Comparison of ENCODE assay signal across 1 cellular context in the genomic region with DNA sequence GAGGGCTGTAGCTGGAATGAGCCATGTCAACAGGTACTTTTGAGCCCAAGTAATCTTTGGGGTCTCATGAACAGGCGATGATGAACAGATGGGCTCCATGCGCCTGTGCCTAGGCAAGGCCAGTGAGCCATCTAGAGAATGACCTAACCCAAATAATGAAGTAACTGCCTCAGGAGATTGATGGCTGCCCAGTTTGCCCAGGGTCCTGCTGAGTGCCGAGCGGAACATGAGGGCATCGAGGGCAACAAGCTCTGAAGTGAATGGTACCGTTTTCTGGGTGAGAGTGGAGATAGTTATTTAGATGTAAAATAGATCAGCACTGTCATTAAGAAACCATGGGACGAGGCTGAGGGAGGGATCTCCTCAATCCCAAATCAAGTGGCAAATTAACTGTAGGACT.
TF ChIP-seq lines count a peak whose summit lies in the region.

No MANE protein-coding gene starts in this region.

TF ChIP-seq in GM12878, 131 proteins besides CTCF, POLR2A, EP300 and RAD21:
- TF ChIP-seq, protein P1, sequence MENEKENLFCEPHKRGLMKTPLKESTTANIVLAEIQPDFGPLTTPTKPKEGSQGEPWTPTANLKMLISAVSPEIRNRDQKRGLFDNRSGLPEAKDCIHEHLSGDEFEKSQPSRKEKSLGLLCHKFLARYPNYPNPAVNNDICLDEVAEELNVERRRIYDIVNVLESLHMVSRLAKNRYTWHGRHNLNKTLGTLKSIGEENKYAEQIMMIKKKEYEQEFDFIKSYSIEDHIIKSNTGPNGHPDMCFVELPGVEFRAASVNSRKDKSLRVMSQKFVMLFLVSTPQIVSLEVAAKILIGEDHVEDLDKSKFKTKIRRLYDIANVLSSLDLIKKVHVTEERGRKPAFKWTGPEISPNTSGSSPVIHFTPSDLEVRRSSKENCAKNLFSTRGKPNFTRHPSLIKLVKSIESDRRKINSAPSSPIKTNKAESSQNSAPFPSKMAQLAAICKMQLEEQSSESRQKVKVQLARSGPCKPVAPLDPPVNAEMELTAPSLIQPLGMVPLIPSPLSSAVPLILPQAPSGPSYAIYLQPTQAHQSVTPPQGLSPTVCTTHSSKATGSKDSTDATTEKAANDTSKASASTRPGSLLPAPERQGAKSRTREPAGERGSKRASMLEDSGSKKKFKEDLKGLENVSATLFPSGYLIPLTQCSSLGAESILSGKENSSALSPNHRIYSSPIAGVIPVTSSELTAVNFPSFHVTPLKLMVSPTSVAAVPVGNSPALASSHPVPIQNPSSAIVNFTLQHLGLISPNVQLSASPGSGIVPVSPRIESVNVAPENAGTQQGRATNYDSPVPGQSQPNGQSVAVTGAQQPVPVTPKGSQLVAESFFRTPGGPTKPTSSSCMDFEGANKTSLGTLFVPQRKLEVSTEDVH (IDR thresholded peaks at IDR 0.05; ENCODE audit: low read depth, partially characterized antibody): no peak
- no peak for TF ChIP-seq CREM (IDR thresholded peaks at IDR 0.05; ENCODE audit: low read depth)
- TF ChIP-seq, protein P2, sequence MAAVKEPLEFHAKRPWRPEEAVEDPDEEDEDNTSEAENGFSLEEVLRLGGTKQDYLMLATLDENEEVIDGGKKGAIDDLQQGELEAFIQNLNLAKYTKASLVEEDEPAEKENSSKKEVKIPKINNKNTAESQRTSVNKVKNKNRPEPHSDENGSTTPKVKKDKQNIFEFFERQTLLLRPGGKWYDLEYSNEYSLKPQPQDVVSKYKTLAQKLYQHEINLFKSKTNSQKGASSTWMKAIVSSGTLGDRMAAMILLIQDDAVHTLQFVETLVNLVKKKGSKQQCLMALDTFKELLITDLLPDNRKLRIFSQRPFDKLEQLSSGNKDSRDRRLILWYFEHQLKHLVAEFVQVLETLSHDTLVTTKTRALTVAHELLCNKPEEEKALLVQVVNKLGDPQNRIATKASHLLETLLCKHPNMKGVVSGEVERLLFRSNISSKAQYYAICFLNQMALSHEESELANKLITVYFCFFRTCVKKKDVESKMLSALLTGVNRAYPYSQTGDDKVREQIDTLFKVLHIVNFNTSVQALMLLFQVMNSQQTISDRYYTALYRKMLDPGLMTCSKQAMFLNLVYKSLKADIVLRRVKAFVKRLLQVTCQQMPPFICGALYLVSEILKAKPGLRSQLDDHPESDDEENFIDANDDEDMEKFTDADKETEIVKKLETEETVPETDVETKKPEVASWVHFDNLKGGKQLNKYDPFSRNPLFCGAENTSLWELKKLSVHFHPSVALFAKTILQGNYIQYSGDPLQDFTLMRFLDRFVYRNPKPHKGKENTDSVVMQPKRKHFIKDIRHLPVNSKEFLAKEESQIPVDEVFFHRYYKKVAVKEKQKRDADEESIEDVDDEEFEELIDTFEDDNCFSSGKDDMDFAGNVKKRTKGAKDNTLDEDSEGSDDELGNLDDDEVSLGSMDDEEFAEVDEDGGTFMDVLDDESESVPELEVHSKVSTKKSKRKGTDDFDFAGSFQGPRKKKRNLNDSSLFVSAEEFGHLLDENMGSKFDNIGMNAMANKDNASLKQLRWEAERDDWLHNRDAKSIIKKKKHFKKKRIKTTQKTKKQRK (IDR thresholded peaks at IDR 0.05; ENCODE audit: low read depth, low read length): no peak
- no peak for TF ChIP-seq RELA (IDR thresholded peaks at IDR 0.05; ENCODE audit: borderline replicate concordance, partially characterized antibody)
- TF ChIP-seq BHLHE40 (IDR thresholded peaks at IDR 0.05; ENCODE audit: borderline replicate concordance in 1 of 2, low read depth in 2 of 2, low read length in 1 of 2): no peak
- no peak for TF ChIP-seq NFIC (IDR thresholded peaks at IDR 0.05; ENCODE audit: low read depth, low read length)
- TF ChIP-seq SREBF1 (IDR thresholded peaks at IDR 0.05; ENCODE audit: low read length): no peak
- no peak for TF ChIP-seq KDM1A (IDR thresholded peaks at IDR 0.05; ENCODE audit: borderline replicate concordance)
